ENCODE assay signal across 21 cellular contexts in the genomic region with DNA sequence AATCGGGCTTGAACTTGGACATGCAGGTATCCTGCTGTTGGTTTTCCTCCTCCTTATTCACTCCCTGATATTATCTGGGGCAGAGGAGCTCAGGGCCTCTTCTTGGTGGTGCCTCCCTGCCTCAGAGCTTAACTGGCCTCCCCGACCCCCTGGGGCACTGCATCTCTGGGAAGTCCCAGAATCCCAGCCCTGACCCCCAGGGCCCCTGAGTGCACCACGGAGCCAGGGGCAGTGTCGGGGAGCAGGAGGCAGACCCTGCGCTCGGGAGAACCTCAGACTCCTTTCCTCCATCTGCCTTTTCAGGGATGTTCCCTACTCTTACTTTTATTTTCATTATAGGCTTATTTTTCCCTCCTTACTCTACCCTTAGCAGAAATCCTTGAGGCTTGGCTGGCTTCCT.
DNase-seq lines count a peak whose midpoint lies in the region; ATAC-seq and TF ChIP-seq lines count a peak whose summit lies in the region.
"Had no signal": no experiment of that assay in that cellular context is flagged by ENCODE, and none has a peak within 500 bp of the region (broad histone marks: within the 10 kb centered on the region; RNA-seq: fewer than 3 reads in every experiment).

No MANE protein-coding gene starts in this region.

- H3T11ph ChIP-seq in H9 (ENCODE audit: low read length): no peak overlapping the region

- H3K27ac Mint-ChIP-seq in H9: peak overlapping the region in 1 of 3 experiments; percentile 64; a peak in 1 of 7 replicates
- no peak overlapping the region for H3K27ac Mint-ChIP-seq in activated CD8-positive, alpha-beta T cell treated with anti-CD3 and anti-CD28 coated beads, Interleukin-2, amount 10 ng/mL, durations not matched to agents 7 days and 5 days

- H3K27me3 Mint-ChIP-seq in H9 (ENCODE audit: low read depth): peaks cover 23% of the 10 kb centered on the region
- H3K27me3 Mint-ChIP-seq in activated CD8-positive, alpha-beta T cell treated with anti-CD3 and anti-CD28 coated beads, Interleukin-2, amount 10 ng/mL, durations not matched to agents 7 days and 5 days (ENCODE audit: low read depth): no peaks in the 10 kb centered on the region

- H3K79me1 ChIP-seq in H9 (ENCODE audit: insufficient read depth, low read depth, low read length, poor library complexity, severe bottlenecking) (no peaks in the 10 kb centered on the region), neuronal stem cell (ENCODE audit: low read depth, low read length) (no peaks in the 10 kb centered on the region)

- no peak overlapping the region for H2BK20ac ChIP-seq in H9 (ENCODE audit: low read depth, low read length, poor library complexity, severe bottlenecking)

- no peak overlapping the region for H4K5ac ChIP-seq in H9 (ENCODE audit: insufficient read length, low read depth, low read length)

- H3K36me3 ChIP-seq in neuronal stem cell (replicated peaks in 1 of 2; ENCODE audit: control insufficient read depth in 2 of 2, insufficient read depth in 2 of 2, low read length in 2 of 2): no peaks in the 10 kb centered on the region
- no peaks in the 10 kb centered on the region for H3K36me3 ChIP-seq in tibial artery
- H3K36me3 ChIP-seq: HAP-1, Peyer's patch, SJSA1 had no signal

- no peak overlapping the region for H3K23ac ChIP-seq in H9 (ENCODE audit: insufficient read length, low read depth, low read length)
- H3K23ac ChIP-seq in neuronal stem cell (ENCODE audit: low read depth, low read length, poor library complexity): no peak overlapping the region

- no peak overlapping the region for H2BK15ac ChIP-seq in H9 (ENCODE audit: low read depth, low read length)
- no peak overlapping the region for H2BK15ac ChIP-seq in neuronal stem cell (ENCODE audit: low read length)

- H3K14ac ChIP-seq in H9 (ENCODE audit: insufficient read depth, low read length) (0 out of 2 replicates have a peak overlapping the region, but pooled peaks have one; percentile 7), neuronal stem cell (ENCODE audit: low read length) (no peak overlapping the region)

- H3K27ac ChIP-seq in H9 (ENCODE audit: insufficient read length, low read depth, low read length): no peak overlapping the region
- H3K27ac ChIP-seq in coronary artery: no peak overlapping the region
- H3K27ac ChIP-seq in neuronal stem cell (replicated peaks; ENCODE audit: low read length): no peak overlapping the region
- no peak overlapping the region for H3K27ac ChIP-seq in tibial artery
- H3K27ac ChIP-seq: KMS-11, Peyer's patch, SJSA1 had no signal

- no peak overlapping the region for H3K4me3 Mint-ChIP-seq in H9
- no peak overlapping the region for H3K4me3 Mint-ChIP-seq in activated CD8-positive, alpha-beta T cell treated with anti-CD3 and anti-CD28 coated beads, Interleukin-2, amount 10 ng/mL, durations not matched to agents 7 days and 5 days

- H2AK5ac ChIP-seq in H9 (ENCODE audit: insufficient read length, low read length) (no peak overlapping the region), neuronal stem cell (ENCODE audit: low read depth, low read length) (no peak overlapping the region)

- no peaks in the 10 kb centered on the region for H3K9me3 ChIP-seq in H9 (ENCODE audit: control insufficient read depth, low read depth, low read length)
- H3K9me3 ChIP-seq in neuronal stem cell (replicated peaks in 1 of 2; ENCODE audit: control insufficient read depth in 2 of 2, insufficient read depth in 1 of 2, low read depth in 1 of 2, low read length in 2 of 2): peaks cover 0 to 7% of the 10 kb centered on the region in 2 donors
- H3K9me3 ChIP-seq in tibial artery: peaks cover 0 to 15% (median 8%) of the 10 kb centered on the region in 3 donors
- H3K9me3 ChIP-seq: HAP-1, Peyer's patch had no signal

- H3K4me2 ChIP-seq in H9 (ENCODE audit: insufficient read depth, insufficient read length, low read length) (no peak overlapping the region), neuronal stem cell (ENCODE audit: insufficient read depth, low read length, poor library complexity, severe bottlenecking) (no peak overlapping the region)
- H3K4me2 ChIP-seq: KMS-11 had no signal

- no peaks in the 10 kb centered on the region for H3K23me2 ChIP-seq in H9 (ENCODE audit: insufficient read length, low read depth, low read length, poor library complexity, severe bottlenecking)

- H3K36me3 Mint-ChIP-seq in H9 (ENCODE audit: insufficient read depth in 1 of 3, low read depth in 3 of 3): peaks cover 0 to 13% (median 6%) of the 10 kb centered on the region in 3 experiments; a peak in 4 of 7 replicates
- H3K36me3 Mint-ChIP-seq in activated CD8-positive, alpha-beta T cell treated with anti-CD3 and anti-CD28 coated beads, Interleukin-2, amount 10 ng/mL, durations not matched to agents 7 days and 5 days (ENCODE audit: low read depth): no peaks in the 10 kb centered on the region

- no peak overlapping the region for H3K18ac ChIP-seq in H9 (ENCODE audit: insufficient read length, low read depth, low read length)
- H3K18ac ChIP-seq in neuronal stem cell (ENCODE audit: low read length): peak overlapping the region; percentile 21

- no CpG with 5 or more reads among the region's 6 CpGs for WGBS in H9 (ENCODE audit: extremely low coverage, insufficient read length, low lambda C conversion rate)
- WGBS in neuronal stem cell (ENCODE audit: extremely low coverage in 2 of 2, insufficient read length in 2 of 2, insufficient replicate concordance in 1 of 2), 2 donors: no CpG with 5 or more reads among the region's 6 CpGs

- DNase-seq in H9 (peak; percentile 21), coronary artery (ENCODE audit: low spot score) (peak; percentile 49), neuronal stem cell (ENCODE audit: low spot score) (no peak), tibial artery (peak; percentile 3 to 25), NCI-H82 (lab: John Stamatoyannopoulos, UW) (no peak), NCI-H748 treated with DMSO at 0.1 percent for 48 hours (lab: John Stamatoyannopoulos, UW) (no peak)
- DNase-seq in activated CD8-positive, alpha-beta T cell treated with anti-CD3 and anti-CD28 coated beads, Interleukin-2, amount 10 ng/mL, durations not matched to agents 7 days and 5 days: no peak
- DNase-seq: ACHN; C1 segment of cervical spinal cord; DMS79; MV-4-11; NCI-H1436 treated with DMSO at 0.1 percent for 48 hours; NCI-H2081; NCI-H2171 treated with DMSO at 0.1 percent for 48 hours; NCI-H446; NCI-H526 treated with DMSO at 0.1 percent for 48 hours; NK-92 treated with Interleukin-12 subunit alpha and Interleukin-12 subunit beta, amount 100 ng/mL, for 24 hours had no signal

- TF ChIP-seq CTCF in H9 (conservative IDR thresholded peaks at IDR 0.05) (no peak), coronary artery (IDR thresholded peaks at IDR 0.05) (no peak), tibial artery (IDR thresholded peaks at IDR 0.05) (no peak)

- no peaks in the 10 kb centered on the region for H3K27me3 ChIP-seq in H9 (ENCODE audit: insufficient read depth, low read length)
- H3K27me3 ChIP-seq in neuronal stem cell (ENCODE audit: control insufficient read depth in 3 of 3, insufficient read depth in 3 of 3, low read depth in 1 of 3, low read length in 3 of 3): peaks cover 0 to 6% (median 0%) of the 10 kb centered on the region in 3 experiments
- H3K27me3 ChIP-seq in tibial artery: peaks cover 0 to 3% of the 10 kb centered on the region in 2 donors
- H3K27me3 ChIP-seq: Peyer's patch, SJSA1 had no signal

- H4K8ac ChIP-seq in H9 (replicated peaks; ENCODE audit: insufficient read length, low read depth, low read length) (no peak overlapping the region), neuronal stem cell (ENCODE audit: low read depth, low read length) (no peak overlapping the region)

- H4K20me1 ChIP-seq in H9 (ENCODE audit: control insufficient read depth, insufficient read depth, insufficient read length): no peaks in the 10 kb centered on the region

- H2AFZ ChIP-seq in H9 (ENCODE audit: low read length) (no peak overlapping the region), neuronal stem cell (ENCODE audit: low read length) (peak overlapping the region; percentile 72)

- peaks cover 6 to 20% of the 10 kb centered on the region in 2 experiments; a peak in 4 of 5 replicates for H3K9me3 Mint-ChIP-seq in H9
- H3K9me3 Mint-ChIP-seq in activated CD8-positive, alpha-beta T cell treated with anti-CD3 and anti-CD28 coated beads, Interleukin-2, amount 10 ng/mL, durations not matched to agents 7 days and 5 days (ENCODE audit: insufficient read depth): peaks cover 9% of the 10 kb centered on the region

- peaks cover 13 to 15% of the 10 kb centered on the region in 2 experiments for H3K4me1 Mint-ChIP-seq in H9
- H3K4me1 Mint-ChIP-seq in activated CD8-positive, alpha-beta T cell treated with anti-CD3 and anti-CD28 coated beads, Interleukin-2, amount 10 ng/mL, durations not matched to agents 7 days and 5 days (ENCODE audit: low read depth): no peaks in the 10 kb centered on the region

- no peaks in the 10 kb centered on the region for H3K79me2 ChIP-seq in H9 (ENCODE audit: insufficient read depth, low read length)

- CTCF ChIA-PET in activated CD8-positive, alpha-beta T cell treated with anti-CD3 and anti-CD28 coated beads, Interleukin-2, amount 10 ng/mL, durations not matched to agents 7 days and 5 days (lab: Charles Lee): no interaction called here

- H3K4me3 ChIP-seq in coronary artery (no peak overlapping the region), neuronal stem cell (ENCODE audit: low read length in 2 of 2) (no peak overlapping the region), tibial artery (no peak overlapping the region)
- H3K4me3 ChIP-seq: HAP-1, Peyer's patch, SJSA1 had no signal

- intact Hi-C loops in tibial artery (cut with DNase I; ENCODE audit: low total_unique reads): no loop called here

- H2BK120ac ChIP-seq in H9 (ENCODE audit: low read depth, low read length, poor library complexity, severe bottlenecking) (no peak overlapping the region), neuronal stem cell (ENCODE audit: low read depth, low read length) (no peak overlapping the region)

- H3K4me1 ChIP-seq in H9 (ENCODE audit: insufficient read depth, low read length) (no peaks in the 10 kb centered on the region; the same call in 1 of the 2 replicates), neuronal stem cell (ENCODE audit: control insufficient read depth in 2 of 2, insufficient read depth in 1 of 2, low read depth in 1 of 2, low read length in 2 of 2) (peaks cover 0 to 3% of the 10 kb centered on the region in 2 donors), tibial artery (no peaks in the 10 kb centered on the region)
- H3K4me1 ChIP-seq: HAP-1, Peyer's patch, SJSA1 had no signal

- H2BK5ac ChIP-seq in H9 (ENCODE audit: insufficient read length, low read length): no peak overlapping the region
- H2BK5ac ChIP-seq in neuronal stem cell (ENCODE audit: low read length): no peak overlapping the region

- POLR2A ChIA-PET in activated CD8-positive, alpha-beta T cell treated with anti-CD3 and anti-CD28 coated beads, Interleukin-2, amount 10 ng/mL, durations not matched to agents 7 days and 5 days (lab: Charles Lee): no interaction called here

- ATAC-seq in activated CD8-positive, alpha-beta T cell treated with anti-CD3 and anti-CD28 coated beads, Interleukin-2, amount 10 ng/mL, durations not matched to agents 7 days and 5 days: no peak

- no peak overlapping the region for H4K91ac ChIP-seq in H9 (ENCODE audit: insufficient read length, low read depth, low read length)
- H4K91ac ChIP-seq in neuronal stem cell (ENCODE audit: low read depth, low read length, poor library complexity): no peak overlapping the region

- no peak overlapping the region for H3K9ac ChIP-seq in H9 (ENCODE audit: extremely low read depth, insufficient read length, low read length)
- H3K9ac ChIP-seq in neuronal stem cell (ENCODE audit: low read depth, low read length, poor library complexity): no peak overlapping the region
- H3K9ac ChIP-seq: KMS-11 had no signal

- H3K4ac ChIP-seq in H9 (ENCODE audit: low read depth, low read length) (no peak overlapping the region), neuronal stem cell (ENCODE audit: low read length) (no peak overlapping the region)

- H2BK12ac ChIP-seq in H9 (ENCODE audit: insufficient read length, low read depth, low read length): no peak overlapping the region
- H2BK12ac ChIP-seq in neuronal stem cell (ENCODE audit: low read length): no peak overlapping the region

- H3K56ac ChIP-seq in H9 (ENCODE audit: insufficient read length, low read depth, low read length): no peak overlapping the region

Comparison
In these comparisons a context has a peak if more than half of its experiments do, and no peak if none do; other contexts are left out.
1. DNase-seq: peak in H9 (single experiment), coronary artery (single experiment) and tibial artery (2 of 2); none in neuronal stem cell (single experiment), activated CD8-positive, alpha-beta T cell treated with anti-CD3 and anti-CD28 coated beads, Interleukin-2, amount 10 ng/mL, durations not matched to agents 7 days and 5 days (single experiment), NCI-H82 (single experiment) and NCI-H748 treated with DMSO at 0.1 percent for 48 hours (single experiment).